ENCODE assay signal across 8 cellular contexts in genomic region chr18:49858309-49859005, GRCh38. TPM values are rescaled to one million over a fixed set of nuclear protein-coding genes. Genes with fewer than 3 reads are reported as not detected.
DNase-seq lines count a peak whose midpoint lies in the region.

No MANE protein-coding gene starts in this region.

- DNase-seq in AG08396 (ENCODE audit: low spot score) (peak; percentile 77), GM19238 (ENCODE audit: insufficient read length, low spot score) (peak; percentile 58), NCI-H345 treated with DMSO at 0.1 percent for 48 hours (lab: John Stamatoyannopoulos, UW; ENCODE audit: unreplicated experiment) (peak; percentile 35), ecto neural progenitor cell (ENCODE audit: low spot score) (peak; percentile 80), lung microvascular endothelial cell (ENCODE audit: low read depth in 2 of 2) (peak; percentile 79 to 82), GOT3 (lab: John Stamatoyannopoulos, UW) (no peak)
- peak; percentile 71 to 73 for DNase-seq in activated CD4-positive, alpha-beta T cell treated with anti-CD3 and anti-CD28 coated beads, Interleukin-2, amount 50 U/mL, for 48 hours
- DNase-seq in stimulated activated CD8-positive, alpha-beta memory T cell treated with anti-CD3 and anti-CD28 coated beads, Interleukin-2, amount 100 ng/mL, for 1 hour (ENCODE audit: low read depth in 2 of 2), result peak; percentile 24 to 34

RNA-seq across cellular contexts. Expression of gene ACAA2, which starts 45.1 kb away (rescaled TPM):
- 13.5 and 20.0 TPM in 2 replicates for total RNA-seq in lung microvascular endothelial cell
